1 cellular context compared by ENCODE assay signal in the genomic region with DNA sequence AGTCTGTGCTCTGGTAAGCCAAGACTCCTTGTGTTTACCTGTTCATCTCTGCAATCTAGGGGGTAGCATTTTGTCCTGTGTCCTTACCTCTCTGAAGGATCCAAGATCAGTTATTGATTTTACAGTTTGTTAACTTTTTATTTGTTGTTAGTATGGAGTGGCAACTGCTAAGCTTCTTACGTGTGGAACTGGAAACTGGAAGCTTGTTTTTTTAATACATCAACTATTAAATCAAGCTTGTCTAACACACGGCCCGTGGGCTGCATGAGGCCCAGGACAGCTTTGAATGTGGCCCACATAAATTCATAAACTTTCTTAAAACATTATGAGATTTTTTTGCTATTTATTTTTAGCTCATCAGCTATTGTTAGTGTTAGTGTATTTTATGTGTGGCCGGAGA.
TF ChIP-seq lines count a peak whose summit lies in the region.

No MANE protein-coding gene starts in this region.

TF ChIP-seq in K562, 482 proteins besides CTCF, POLR2A, EP300 and RAD21:
- no peak for TF ChIP-seq MBD1 (CRISPR knock-in tag; IDR thresholded peaks at IDR 0.05)
- no peak for TF ChIP-seq YY1 (IDR thresholded peaks at IDR 0.05; ENCODE audit: borderline replicate concordance in 1 of 3, control insufficient read depth in 1 of 3, extremely low read depth in 1 of 3, insufficient read depth in 3 of 3, insufficient read length in 1 of 3, insufficient replicate concordance in 2 of 3, low read depth in 1 of 3, low read length in 2 of 3)
- no peak for TF ChIP-seq ARID1B (IDR thresholded peaks at IDR 0.05)
- TF ChIP-seq GABPA (tag; conservative IDR thresholded peaks at IDR 0.05; ENCODE audit: low read depth), result no peak
- TF ChIP-seq ETS1 (conservative IDR thresholded peaks at IDR 0.05; ENCODE audit: control insufficient read depth, low read depth, low read length), result no peak
- TF ChIP-seq, protein P1, sequence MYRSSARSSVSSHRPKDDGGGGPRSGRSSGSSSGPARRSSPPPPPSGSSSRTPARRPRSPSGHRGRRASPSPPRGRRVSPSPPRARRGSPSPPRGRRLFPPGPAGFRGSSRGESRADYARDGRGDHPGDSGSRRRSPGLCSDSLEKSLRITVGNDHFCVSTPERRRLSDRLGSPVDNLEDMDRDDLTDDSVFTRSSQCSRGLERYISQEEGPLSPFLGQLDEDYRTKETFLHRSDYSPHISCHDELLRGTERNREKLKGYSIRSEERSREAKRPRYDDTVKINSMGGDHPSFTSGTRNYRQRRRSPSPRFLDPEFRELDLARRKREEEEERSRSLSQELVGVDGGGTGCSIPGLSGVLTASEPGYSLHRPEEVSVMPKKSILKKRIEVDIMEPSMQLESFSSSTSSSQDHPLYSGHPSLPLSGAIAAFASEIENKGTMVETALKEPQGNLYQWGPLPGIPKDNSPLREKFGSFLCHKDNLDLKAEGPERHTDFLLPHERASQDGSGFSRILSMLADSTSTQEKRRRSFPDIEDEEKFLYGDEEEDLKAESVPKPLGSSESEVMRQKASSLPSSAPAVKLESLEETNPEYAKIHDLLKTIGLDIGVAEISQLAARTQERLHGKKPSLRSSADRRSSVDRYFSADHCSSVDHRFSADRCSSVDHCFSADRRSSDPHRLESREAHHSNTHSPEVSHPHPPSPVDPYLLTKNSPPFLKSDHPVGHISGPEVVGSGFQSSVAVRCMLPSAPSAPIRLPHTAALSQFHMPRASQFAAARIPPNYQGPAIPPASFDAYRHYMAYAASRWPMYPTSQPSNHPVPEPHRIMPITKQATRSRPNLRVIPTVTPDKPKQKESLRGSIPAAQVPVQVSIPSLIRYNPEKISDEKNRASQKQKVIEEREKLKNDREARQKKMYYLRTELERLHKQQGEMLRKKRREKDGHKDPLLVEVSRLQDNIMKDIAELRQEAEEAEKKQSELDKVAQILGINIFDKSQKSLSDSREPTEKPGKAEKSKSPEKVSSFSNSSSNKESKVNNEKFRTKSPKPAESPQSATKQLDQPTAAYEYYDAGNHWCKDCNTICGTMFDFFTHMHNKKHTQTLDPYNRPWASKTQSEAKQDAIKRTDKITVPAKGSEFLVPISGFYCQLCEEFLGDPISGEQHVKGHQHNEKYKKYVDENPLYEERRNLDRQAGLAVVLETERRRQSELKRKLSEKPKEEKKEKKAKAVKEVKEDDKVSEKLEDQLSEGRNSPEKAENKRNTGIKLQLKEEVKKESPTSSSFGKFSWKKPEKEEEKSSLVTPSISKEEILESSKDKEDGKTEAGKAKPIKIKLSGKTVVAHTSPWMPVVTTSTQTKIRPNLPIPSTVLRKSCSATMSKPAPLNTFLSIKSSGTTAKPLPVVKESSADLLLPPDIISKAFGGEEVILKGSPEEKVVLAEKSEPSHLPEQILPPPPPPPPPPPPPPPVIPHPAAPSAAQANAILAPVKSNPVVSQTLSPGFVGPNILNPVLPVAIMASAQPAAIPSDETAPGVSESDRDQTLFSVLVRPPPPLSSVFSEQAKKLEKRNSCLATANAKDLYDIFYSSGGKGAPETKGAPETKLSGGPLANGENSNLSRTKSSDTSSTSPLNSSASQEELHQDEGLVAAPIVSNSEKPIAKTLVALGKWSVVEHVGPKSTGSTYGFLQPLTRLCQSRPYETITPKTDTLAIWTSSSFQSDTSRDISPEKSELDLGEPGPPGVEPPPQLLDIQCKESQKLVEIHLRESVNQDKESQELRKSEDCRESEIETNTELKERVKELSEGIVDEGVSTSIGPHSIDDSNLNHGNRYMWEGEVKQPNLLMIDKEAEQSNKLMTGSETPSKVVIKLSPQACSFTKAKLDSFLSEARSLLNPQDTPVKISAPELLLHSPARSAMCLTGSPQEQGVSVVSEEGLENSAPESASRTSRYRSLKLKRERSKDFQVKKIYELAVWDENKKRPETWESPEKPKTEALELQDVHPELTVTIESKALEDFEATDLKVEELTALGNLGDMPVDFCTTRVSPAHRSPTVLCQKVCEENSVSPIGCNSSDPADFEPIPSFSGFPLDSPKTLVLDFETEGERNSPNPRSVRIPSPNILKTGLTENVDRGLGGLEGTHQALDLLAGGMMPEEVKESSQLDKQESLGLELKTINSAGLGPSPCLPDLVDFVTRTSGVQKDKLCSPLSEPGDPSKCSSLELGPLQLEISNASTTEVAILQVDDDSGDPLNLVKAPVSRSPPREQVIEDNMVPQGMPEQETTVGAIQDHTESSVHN (IDR thresholded peaks at IDR 0.05; ENCODE audit: borderline replicate concordance in 1 of 2, low read depth in 1 of 2), result no peak
- TF ChIP-seq WHSC1 (IDR thresholded peaks at IDR 0.05; ENCODE audit: low read length), result no peak
- TF ChIP-seq ATF2 (CRISPR knock-in tag; IDR thresholded peaks at IDR 0.05), result no peak
- no peak for TF ChIP-seq USF2 (CRISPR knock-in tag; IDR thresholded peaks at IDR 0.05)
- no peak for TF ChIP-seq FOXJ2 (tag; IDR thresholded peaks at IDR 0.05)
- TF ChIP-seq HMGXB4 (CRISPR knock-in tag; IDR thresholded peaks at IDR 0.05), result no peak
- no peak for TF ChIP-seq GATAD2B (IDR thresholded peaks at IDR 0.05; ENCODE audit: borderline replicate concordance)
- TF ChIP-seq SETDB1 (IDR thresholded peaks at IDR 0.05; ENCODE audit: low read length), result no peak
- no peak for TF ChIP-seq ZNF695 (CRISPR knock-in tag; IDR thresholded peaks at IDR 0.05)
- TF ChIP-seq FOXK2 (conservative IDR thresholded peaks at IDR 0.05 in 1 of 2, IDR thresholded peaks at IDR 0.05 in 1 of 2; ENCODE audit: low read depth in 2 of 2), result no peak
- TF ChIP-seq, protein P2, sequence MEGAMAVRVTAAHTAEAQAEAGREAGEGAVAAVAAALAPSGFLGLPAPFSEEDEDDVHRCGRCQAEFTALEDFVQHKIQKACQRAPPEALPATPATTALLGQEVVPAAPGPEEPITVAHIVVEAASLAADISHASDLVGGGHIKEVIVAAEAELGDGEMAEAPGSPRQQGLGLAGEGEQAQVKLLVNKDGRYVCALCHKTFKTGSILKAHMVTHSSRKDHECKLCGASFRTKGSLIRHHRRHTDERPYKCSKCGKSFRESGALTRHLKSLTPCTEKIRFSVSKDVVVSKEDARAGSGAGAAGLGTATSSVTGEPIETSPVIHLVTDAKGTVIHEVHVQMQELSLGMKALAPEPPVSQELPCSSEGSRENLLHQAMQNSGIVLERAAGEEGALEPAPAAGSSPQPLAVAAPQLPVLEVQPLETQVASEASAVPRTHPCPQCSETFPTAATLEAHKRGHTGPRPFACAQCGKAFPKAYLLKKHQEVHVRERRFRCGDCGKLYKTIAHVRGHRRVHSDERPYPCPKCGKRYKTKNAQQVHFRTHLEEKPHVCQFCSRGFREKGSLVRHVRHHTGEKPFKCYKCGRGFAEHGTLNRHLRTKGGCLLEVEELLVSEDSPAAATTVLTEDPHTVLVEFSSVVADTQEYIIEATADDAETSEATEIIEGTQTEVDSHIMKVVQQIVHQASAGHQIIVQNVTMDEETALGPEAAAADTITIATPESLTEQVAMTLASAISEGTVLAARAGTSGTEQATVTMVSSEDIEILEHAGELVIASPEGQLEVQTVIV (CRISPR knock-in tag; IDR thresholded peaks at IDR 0.05; ENCODE audit: borderline replicate concordance), result no peak
